8 cellular contexts compared by ENCODE assay signal in the genomic region with DNA sequence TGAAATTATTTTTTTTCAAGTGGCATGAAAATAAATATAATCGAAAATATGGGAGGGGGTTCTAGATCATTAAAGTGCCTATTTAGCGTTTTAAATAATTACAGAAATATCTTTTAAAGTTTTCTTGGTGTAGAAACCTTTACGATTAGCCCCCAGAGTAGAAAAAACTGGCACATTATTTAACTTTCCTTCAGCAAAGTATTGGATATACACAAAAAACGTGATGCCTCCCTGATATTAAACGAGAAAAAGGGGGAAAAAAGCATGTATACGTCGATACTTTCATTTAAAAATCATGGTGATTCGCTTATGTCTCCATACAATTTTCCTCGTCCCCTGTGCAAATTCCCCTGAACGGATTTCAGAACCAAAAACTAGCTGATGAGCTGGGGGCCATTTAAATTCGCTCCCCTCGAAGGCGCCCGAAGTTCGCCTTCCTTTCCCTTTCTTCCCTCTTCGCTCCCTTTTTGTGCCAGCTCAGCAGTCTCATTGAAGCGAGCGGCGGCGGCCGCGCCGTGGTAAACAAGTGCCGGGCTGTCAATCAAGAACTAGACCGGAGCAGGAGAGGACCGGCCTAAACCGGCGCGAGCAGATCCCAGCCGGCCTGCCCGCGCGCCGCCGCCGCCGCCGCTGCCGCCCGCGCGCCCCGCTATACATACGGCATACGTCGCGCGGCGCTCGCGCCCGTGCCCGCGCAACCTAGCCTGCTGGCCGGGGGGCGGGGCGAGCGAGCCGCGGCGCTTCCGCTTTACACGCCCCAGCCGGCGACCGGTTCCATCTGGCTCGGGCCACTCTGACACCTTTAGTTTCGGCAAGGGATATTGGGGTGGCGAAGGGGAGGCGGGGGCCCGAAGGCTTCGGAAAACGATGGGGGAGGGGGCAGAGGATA. TPM values are rescaled to one million over a fixed set of nuclear protein-coding genes. Genes with fewer than 3 reads are reported as not detected.
DNase-seq lines count a peak whose midpoint lies in the region; TF ChIP-seq lines count a peak whose summit lies in the region.

No MANE protein-coding gene starts in this region.

- H4K91ac ChIP-seq in mesenchymal stem cell (ENCODE audit: low read length), result peak overlapping the region; percentile 53

- peak overlapping the region; percentile 95 for H2BK120ac ChIP-seq in mesenchymal stem cell (ENCODE audit: low read depth, low read length)

- H3K36me3 ChIP-seq in CD8-positive, alpha-beta memory T cell (ENCODE audit: insufficient read depth, low read length), result peaks cover 29% of the 10 kb centered on the region
- peaks cover 12% of the 10 kb centered on the region for H3K36me3 ChIP-seq in effector memory CD4-positive, alpha-beta T cell (ENCODE audit: control insufficient read depth, insufficient read depth, low read length)
- peaks cover 4 to 40% of the 10 kb centered on the region in 2 experiments for H3K36me3 ChIP-seq in mesenchymal stem cell (ENCODE audit: control insufficient read depth in 1 of 2, insufficient read depth in 2 of 2, low read depth in 1 of 2, low read length in 2 of 2)

- TF ChIP-seq CTCF in GM20000 (IDR thresholded peaks at IDR 0.05; ENCODE audit: extremely low read depth, missing control alignments), result no peak

- DNase-seq in CD8-positive, alpha-beta memory T cell, result peak; percentile 90 to 97 (median 95)
- DNase-seq in GM20000 (ENCODE audit: low spot score) (peak; percentile 91), HS-5 (ENCODE audit: low read depth) (peak; percentile 75), mesenchymal stem cell (peak; percentile 91)
- peak; percentile 99 for DNase-seq in NK-92 treated with Interleukin-12 subunit alpha and Interleukin-12 subunit beta, amount 100 ng/mL, for 24 hours (lab: John Stamatoyannopoulos, UW)
- DNase-seq in activated CD8-positive, alpha-beta memory T cell treated with anti-CD3 and anti-CD28 coated beads for 48 hours (ENCODE audit: low read depth in 2 of 3, low spot score in 2 of 3), result peak; percentile 69 to 92 (median 81)
- DNase-seq in effector memory CD4-positive, alpha-beta T cell, result peak; percentile 89 to 91 (median 90)
- peak; percentile 91 for DNase-seq in stimulated activated CD8-positive, alpha-beta memory T cell treated with anti-CD3 and anti-CD28 coated beads, Interleukin-12 subunit alpha, Interleukin-12 subunit beta, amount 100 ng/mL, for 24 hours (ENCODE audit: extremely low read depth)

- peak overlapping the region; percentile 60 for H4K8ac ChIP-seq in mesenchymal stem cell (ENCODE audit: low read length)

- CTCF ChIA-PET in CD8-positive, alpha-beta memory T cell (lab: Charles Lee), result interaction anchor here (0.7 to 2.2 kb wide), 7 partner anchors 10 to 906 kb away, joined by 3 to 9 read pairs (median 3); a partner anchor contains a TSS

- peaks cover 2 to 70% (median 8%) of the 10 kb centered on the region in 3 donors for H3K36me3 Mint-ChIP-seq in CD8-positive, alpha-beta memory T cell

- H3K27ac ChIP-seq in CD8-positive, alpha-beta memory T cell (ENCODE audit: low read depth, low read length), result peak overlapping the region; percentile 100
- H3K27ac ChIP-seq in effector memory CD4-positive, alpha-beta T cell (ENCODE audit: insufficient read depth, low read length, poor library complexity, severe bottlenecking), result peak overlapping the region; percentile 98
- peak overlapping the region; percentile 99 for H3K27ac ChIP-seq in mesenchymal stem cell (ENCODE audit: low read length, poor library complexity, severe bottlenecking)

- no peaks in the 10 kb centered on the region for H3K9me3 Mint-ChIP-seq in CD8-positive, alpha-beta memory T cell

- peaks cover 1% of the 10 kb centered on the region for H3K79me1 ChIP-seq in mesenchymal stem cell (replicated peaks; ENCODE audit: low read length, poor library complexity, severe bottlenecking)

- peaks cover 0 to 2% of the 10 kb centered on the region in 2 donors for H3K27me3 Mint-ChIP-seq in CD8-positive, alpha-beta memory T cell

- peak overlapping the region; percentile 94 for H2AK5ac ChIP-seq in mesenchymal stem cell (ENCODE audit: low read length, severe bottlenecking)

- H3K4me1 Mint-ChIP-seq in CD8-positive, alpha-beta memory T cell, result peaks cover 41 to 57% (median 50%) of the 10 kb centered on the region in 3 donors

- H3K14ac ChIP-seq in mesenchymal stem cell (ENCODE audit: low read length in 2 of 2), result no peak overlapping the region

- H3K27ac Mint-ChIP-seq in CD8-positive, alpha-beta memory T cell, result peak overlapping the region; percentile 96 to 100 (median 99)

- H2AFZ ChIP-seq in mesenchymal stem cell (ENCODE audit: low read depth, low read length), result no peak overlapping the region

- no peaks in the 10 kb centered on the region for H3K9me3 ChIP-seq in CD8-positive, alpha-beta memory T cell (ENCODE audit: low read length)
- H3K9me3 ChIP-seq in effector memory CD4-positive, alpha-beta T cell (ENCODE audit: control insufficient read depth, low read length), result no peaks in the 10 kb centered on the region
- H3K9me3 ChIP-seq in mesenchymal stem cell (ENCODE audit: control insufficient read depth, low read length), result no peaks in the 10 kb centered on the region

- peak overlapping the region; percentile 82 for H2BK15ac ChIP-seq in mesenchymal stem cell (ENCODE audit: low read depth, poor library complexity, severe bottlenecking)

- no peaks in the 10 kb centered on the region for H3K27me3 ChIP-seq in CD8-positive, alpha-beta memory T cell (ENCODE audit: insufficient read depth, low read length, poor library complexity, severe bottlenecking)
- no peaks in the 10 kb centered on the region for H3K27me3 ChIP-seq in effector memory CD4-positive, alpha-beta T cell (replicated peaks; ENCODE audit: control insufficient read depth, insufficient read depth, low read length, poor library complexity, severe bottlenecking)
- no peaks in the 10 kb centered on the region for H3K27me3 ChIP-seq in mesenchymal stem cell (ENCODE audit: control insufficient read depth in 1 of 2, insufficient read depth in 1 of 2, low read length in 2 of 2)

- peak overlapping the region; percentile 99 for H3K9ac ChIP-seq in mesenchymal stem cell (ENCODE audit: low read length)

- H3K4ac ChIP-seq in mesenchymal stem cell (ENCODE audit: low read depth in 1 of 2, low read length in 2 of 2), result peak overlapping the region; percentile 84 to 95

- H3K23ac ChIP-seq in mesenchymal stem cell (ENCODE audit: low read length in 2 of 2), result no peak overlapping the region

- POLR2A ChIA-PET in CD8-positive, alpha-beta memory T cell (lab: Charles Lee), result interaction anchor here (0.5 to 2.2 kb wide), 8 partner anchors 9 to 970 kb away, joined by 3 to 45 read pairs (median 6); a partner anchor contains a TSS

- under 1% methylated on average over 56 of the region's 73 CpGs for WGBS in mesenchymal stem cell

- peak overlapping the region; percentile 94 for H2BK5ac ChIP-seq in mesenchymal stem cell (ENCODE audit: low read depth, low read length, poor library complexity, severe bottlenecking)

- peak overlapping the region; percentile 94 for H3K4me3 ChIP-seq in CD8-positive, alpha-beta memory T cell (ENCODE audit: low read length)
- peak overlapping the region; percentile 81 for H3K4me3 ChIP-seq in effector memory CD4-positive, alpha-beta T cell (ENCODE audit: insufficient read depth, low read depth, low read length, poor library complexity, severe bottlenecking)
- H3K4me3 ChIP-seq in mesenchymal stem cell (ENCODE audit: insufficient read depth in 1 of 2, low read depth in 1 of 2, low read length in 2 of 2), result peak overlapping the region; percentile 74 to 91

- peaks cover 38% of the 10 kb centered on the region for H3K4me1 ChIP-seq in CD8-positive, alpha-beta memory T cell (ENCODE audit: insufficient read depth, low read length)
- H3K4me1 ChIP-seq in effector memory CD4-positive, alpha-beta T cell (ENCODE audit: control insufficient read depth, insufficient read depth, low read length, poor library complexity, severe bottlenecking), result peaks cover 14% of the 10 kb centered on the region
- H3K4me1 ChIP-seq in mesenchymal stem cell (ENCODE audit: control insufficient read depth, insufficient read depth, low read depth, low read length), result no peaks in the 10 kb centered on the region

- peak overlapping the region; percentile 67 for H3K4me2 ChIP-seq in mesenchymal stem cell (ENCODE audit: low read length, poor library complexity, severe bottlenecking)

- H3K4me3 Mint-ChIP-seq in CD8-positive, alpha-beta memory T cell, result peak overlapping the region; percentile 94 to 100 (median 96)

- H3K18ac ChIP-seq in mesenchymal stem cell (ENCODE audit: low read depth in 1 of 2, low read length in 2 of 2), result peak overlapping the region; percentile 86 to 95

- H2BK12ac ChIP-seq in mesenchymal stem cell (ENCODE audit: low read length in 2 of 2), result no peak overlapping the region

RNA-seq across cellular contexts. Expression of a gene that starts 3.3 kb away (rescaled TPM):
- 10 to 100 TPM; 30.3 to 32.4 TPM for total RNA-seq in CD8-positive, alpha-beta memory T cell
- 54.4 TPM for polyA plus RNA-seq in CD8-positive, alpha-beta memory T cell
- 32.4 TPM for polyA plus RNA-seq in mesenchymal stem cell (2013, experiment 1 of 2)
- polyA plus RNA-seq in mesenchymal stem cell (2013, experiment 2 of 2), result 32.1 TPM

Comparison
In these comparisons a context has a peak if more than half of its experiments do, and no peak if none do; other contexts are left out.
1. Peak in every context shown above with its lines: DNase-seq, H3K4me3 ChIP-seq and H3K27ac ChIP-seq.